In the genomic region with DNA sequence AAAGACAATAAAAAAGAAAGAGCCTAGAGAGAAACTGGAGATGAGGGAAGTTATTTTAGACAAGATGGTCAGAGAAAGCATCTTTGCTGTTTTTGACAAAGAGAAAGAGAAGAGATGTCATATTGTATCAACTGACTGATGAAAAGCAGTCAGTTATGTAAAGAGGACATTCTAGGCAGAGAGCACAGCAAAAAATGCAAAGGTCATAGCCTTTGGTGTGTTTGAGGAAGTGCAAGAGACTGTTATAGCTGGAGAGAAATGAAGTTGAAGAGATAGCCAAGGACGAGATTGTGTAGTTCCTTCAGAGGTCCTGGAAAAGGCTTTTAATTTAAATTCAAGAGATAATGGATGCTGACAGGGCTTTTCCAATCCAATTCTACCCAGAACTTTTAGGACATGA, we compare ENCODE assay signal across 1 cellular context.
TF ChIP-seq lines count a peak whose summit lies in the region.

No MANE protein-coding gene starts in this region.

TF ChIP-seq in HepG2, 621 proteins besides CTCF, POLR2A, EP300 and RAD21 (continued from another document):
- TF ChIP-seq, protein P1, sequence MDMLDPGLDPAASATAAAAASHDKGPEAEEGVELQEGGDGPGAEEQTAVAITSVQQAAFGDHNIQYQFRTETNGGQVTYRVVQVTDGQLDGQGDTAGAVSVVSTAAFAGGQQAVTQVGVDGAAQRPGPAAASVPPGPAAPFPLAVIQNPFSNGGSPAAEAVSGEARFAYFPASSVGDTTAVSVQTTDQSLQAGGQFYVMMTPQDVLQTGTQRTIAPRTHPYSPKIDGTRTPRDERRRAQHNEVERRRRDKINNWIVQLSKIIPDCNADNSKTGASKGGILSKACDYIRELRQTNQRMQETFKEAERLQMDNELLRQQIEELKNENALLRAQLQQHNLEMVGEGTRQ (IDR thresholded peaks at IDR 0.05; ENCODE audit: low read depth, low read length), result no peak
- TF ChIP-seq, protein P1 (CRISPR knock-in tag; IDR thresholded peaks at IDR 0.05; ENCODE audit: borderline replicate concordance), result no peak
TF ChIP-seq in HepG2: peak in this region for 0.
